ENCODE assay signal across 1 cellular context in genomic region chr11:73876424-73877300, GRCh38.
TF ChIP-seq lines count a peak whose summit lies in the region.

TSS of gene COA4 (minus strand) at chr11:73876846. CDS start at chr11:73873378, 3,468 bp downstream.
TSS of gene PAAF1 (plus strand) at chr11:73876999. CDS start at chr11:73877022, 23 bp downstream.

TF ChIP-seq in HepG2, 621 proteins besides CTCF, POLR2A, EP300 and RAD21 (continued from another document and continues in another):
- TF ChIP-seq CENPBD1 (CRISPR knock-in tag; IDR thresholded peaks at IDR 0.05; ENCODE audit: borderline replicate concordance, low read depth) = no peak
- no peak for TF ChIP-seq AKAP8 (CRISPR knock-in tag; IDR thresholded peaks at IDR 0.05)
- peak; percentile 58; the same call in 1 of the 2 replicates for TF ChIP-seq ZSCAN22 (CRISPR knock-in tag; IDR thresholded peaks at IDR 0.05)
- no peak for TF ChIP-seq NKX3-1 (CRISPR knock-in tag; IDR thresholded peaks at IDR 0.05)
- TF ChIP-seq FIP1L1 (IDR thresholded peaks at IDR 0.05; ENCODE audit: borderline replicate concordance, insufficient read depth, low read depth, low read length) = no peak
- TF ChIP-seq GATA4 (IDR thresholded peaks at IDR 0.05; ENCODE audit: borderline replicate concordance, low read depth) = no peak
- peak; percentile 87 for TF ChIP-seq ZNF776 (CRISPR knock-in tag; IDR thresholded peaks at IDR 0.05)
- TF ChIP-seq MED13 (CRISPR knock-in tag; IDR thresholded peaks at IDR 0.05) = no peak
- no peak for TF ChIP-seq SMAD9 (CRISPR knock-in tag; IDR thresholded peaks at IDR 0.05)
- TF ChIP-seq ZFP82 (CRISPR knock-in tag; IDR thresholded peaks at IDR 0.05; ENCODE audit: borderline replicate concordance) = no peak
- peak; percentile 75; the same call in 1 of the 2 replicates for TF ChIP-seq MZF1 (CRISPR knock-in tag; IDR thresholded peaks at IDR 0.05; ENCODE audit: borderline replicate concordance)
- no peak for TF ChIP-seq ZMAT5 (CRISPR knock-in tag; IDR thresholded peaks at IDR 0.05; ENCODE audit: borderline replicate concordance, low read depth)
- no peak for TF ChIP-seq NCOA5 (CRISPR knock-in tag; IDR thresholded peaks at IDR 0.05)
- TF ChIP-seq MLLT10 (CRISPR knock-in tag; IDR thresholded peaks at IDR 0.05) = no peak
- peak; percentile 53; the same call in 1 of the 2 replicates for TF ChIP-seq AHDC1 (CRISPR knock-in tag; IDR thresholded peaks at IDR 0.05; ENCODE audit: borderline replicate concordance)
- peak; percentile 78; the same call in 1 of the 2 replicates for TF ChIP-seq SNAPC4 (CRISPR knock-in tag; IDR thresholded peaks at IDR 0.05)
- no peak; the same call in 1 of the 2 replicates for TF ChIP-seq RARA (CRISPR knock-in tag; IDR thresholded peaks at IDR 0.05)
- no peak for TF ChIP-seq ZNF326 (CRISPR knock-in tag; IDR thresholded peaks at IDR 0.05; ENCODE audit: borderline replicate concordance)
- no peak for TF ChIP-seq ZFP62 (CRISPR knock-in tag; IDR thresholded peaks at IDR 0.05)
- peak; percentile 79 for TF ChIP-seq TARDBP (CRISPR knock-in tag; IDR thresholded peaks at IDR 0.05)
- no peak for TF ChIP-seq CERS6 (CRISPR knock-in tag; IDR thresholded peaks at IDR 0.05)
- TF ChIP-seq PAF1 (CRISPR knock-in tag; IDR thresholded peaks at IDR 0.05) = no peak
- no peak for TF ChIP-seq ISX (CRISPR knock-in tag; conservative IDR thresholded peaks at IDR 0.05)
- TF ChIP-seq SRSF1 (optimal IDR thresholded peaks at IDR 0.05; ENCODE audit: low read depth, low read length) = peak; percentile 79
- TF ChIP-seq KDM5A (IDR thresholded peaks at IDR 0.05; ENCODE audit: borderline replicate concordance, low read length) = peak; percentile 82; the same call in 1 of the 2 replicates
- peak; percentile 80; the same call in 1 of the 2 replicates for TF ChIP-seq ZNF639 (CRISPR knock-in tag; conservative IDR thresholded peaks at IDR 0.05)
- 0 out of 2 replicates have a peak, but pooled peaks have one; percentile 38 for TF ChIP-seq TBX3 (IDR thresholded peaks at IDR 0.05; ENCODE audit: borderline replicate concordance)
- TF ChIP-seq PCBP1 (IDR thresholded peaks at IDR 0.05; ENCODE audit: borderline replicate concordance, low read depth, low read length) = peak; percentile 87
- peak; percentile 95 for TF ChIP-seq SP5 (CRISPR knock-in tag; IDR thresholded peaks at IDR 0.05; ENCODE audit: borderline replicate concordance, low read depth)
- TF ChIP-seq ZNF547 (CRISPR knock-in tag; IDR thresholded peaks at IDR 0.05) = peak; percentile 73
- TF ChIP-seq ISL2 (CRISPR knock-in tag; IDR thresholded peaks at IDR 0.05) = no peak
- peak; percentile 94 for TF ChIP-seq POLR2AphosphoS5 (IDR thresholded peaks at IDR 0.05; ENCODE audit: low read depth, low read length)
- peak; percentile 61; the same call in 1 of the 2 replicates for TF ChIP-seq HIC2 (CRISPR knock-in tag; IDR thresholded peaks at IDR 0.05; ENCODE audit: low read depth)
- no peak for TF ChIP-seq SMARCC2 (IDR thresholded peaks at IDR 0.05)
- TF ChIP-seq TP53 (CRISPR knock-in tag; conservative IDR thresholded peaks at IDR 0.05) = no peak
- peak; percentile 14; the same call in 1 of the 2 replicates for TF ChIP-seq ZNF263 (CRISPR knock-in tag; IDR thresholded peaks at IDR 0.05)
- no peak for TF ChIP-seq DMTF1 (CRISPR knock-in tag; IDR thresholded peaks at IDR 0.05)
- peak; percentile 52; the same call in 1 of the 2 replicates for TF ChIP-seq NR2F2 (IDR thresholded peaks at IDR 0.05; ENCODE audit: borderline replicate concordance, low read depth)
- TF ChIP-seq ZNF607 (CRISPR knock-in tag; IDR thresholded peaks at IDR 0.05; ENCODE audit: borderline replicate concordance) = peak; percentile 87; the same call in 1 of the 2 replicates
- no peak for TF ChIP-seq CEBPB (IDR thresholded peaks at IDR 0.05; ENCODE audit: borderline replicate concordance, low read depth, low read length)
- peak; percentile 89 for TF ChIP-seq NFYB (CRISPR knock-in tag; IDR thresholded peaks at IDR 0.05)
- 0 out of 2 replicates have a peak, but pooled peaks have one; percentile 22 for TF ChIP-seq ZNF431 (CRISPR knock-in tag; IDR thresholded peaks at IDR 0.05; ENCODE audit: borderline replicate concordance, low read depth)
- TF ChIP-seq ZNF75D (CRISPR knock-in tag; IDR thresholded peaks at IDR 0.05; ENCODE audit: borderline replicate concordance) = no peak
- no peak for TF ChIP-seq TERF1 (CRISPR knock-in tag; IDR thresholded peaks at IDR 0.05)
